ENCODE assay signal across 8 cellular contexts in genomic region chr4:57110635-57111546, GRCh38. TPM values are rescaled to one million over a fixed set of nuclear protein-coding genes. Genes with fewer than 3 reads are reported as not detected.
DNase-seq lines count a peak whose midpoint lies in the region; FAIRE-seq and TF ChIP-seq lines count a peak whose summit lies in the region.

No MANE protein-coding gene starts in this region.

- H3K9me3 ChIP-seq in OCI-LY3 (ENCODE audit: insufficient read depth, low read length), result no peaks in the 10 kb centered on the region
- H3K9me3 ChIP-seq in iPS DF 6.9 (ENCODE audit: control insufficient read depth, insufficient read depth, low read length), result no peaks in the 10 kb centered on the region

- H3K36me3 ChIP-seq in H7 (replicated peaks; ENCODE audit: control insufficient read depth, insufficient read depth, low read length), result no peaks in the 10 kb centered on the region
- no peaks in the 10 kb centered on the region for H3K36me3 ChIP-seq in OCI-LY3 (replicated peaks; ENCODE audit: low read depth, low read length)
- H3K36me3 ChIP-seq in iPS DF 6.9 (ENCODE audit: control insufficient read depth, insufficient read depth, low read length), result peaks cover 3% of the 10 kb centered on the region; the same call in 1 of the 2 replicates

- FAIRE-seq in G401.6 (lab: Jason Lieb, UNC), result peak; percentile 90

- peak overlapping the region; percentile 58 for H3K4me2 ChIP-seq in OCI-LY3 (ENCODE audit: low read length)

- peaks cover 29% of the 10 kb centered on the region for H3K27me3 ChIP-seq in H7 (ENCODE audit: control insufficient read depth, insufficient read depth, low read length)
- H3K27me3 ChIP-seq in OCI-LY3 (ENCODE audit: low read depth, low read length), result no peaks in the 10 kb centered on the region; the same call in 1 of the 2 replicates
- H3K27me3 ChIP-seq in iPS DF 6.9 (ENCODE audit: control insufficient read depth, insufficient read depth, low read length), result peaks cover 17% of the 10 kb centered on the region

- H3K79me2 ChIP-seq in OCI-LY3 (ENCODE audit: low read length), result no peaks in the 10 kb centered on the region

- H3K4me3 ChIP-seq in H7 (ENCODE audit: insufficient read depth, low read depth, low read length), result peak overlapping the region; percentile 61
- H3K4me3 ChIP-seq in OCI-LY3 (ENCODE audit: low read length), result peak overlapping the region; percentile 71
- peak overlapping the region; percentile 91; the same call in 1 of the 2 replicates for H3K4me3 ChIP-seq in iPS DF 6.9 (ENCODE audit: low read length)

- H4K20me1 ChIP-seq in OCI-LY3 (ENCODE audit: insufficient read depth, low read length), result no peaks in the 10 kb centered on the region

- H3K9ac ChIP-seq in OCI-LY3 (ENCODE audit: low read length), result no peak overlapping the region

- no peak overlapping the region for H3K27ac ChIP-seq in OCI-LY3 (ENCODE audit: low read length)
- no peak overlapping the region for H3K27ac ChIP-seq in iPS DF 6.9 (ENCODE audit: low read length)

- WGBS in iPS DF 6.9 (ENCODE audit: insufficient coverage, insufficient read length), result no CpG with 5 or more reads among the region's 25 CpGs

- TF ChIP-seq CTCF in OCI-LY3 (IDR thresholded peaks at IDR 0.05; ENCODE audit: low read depth, low read length), result no peak

- H3K4me1 ChIP-seq in OCI-LY3 (ENCODE audit: low read length), result no peaks in the 10 kb centered on the region; the same call in 1 of the 2 replicates
- peaks cover 7% of the 10 kb centered on the region for H3K4me1 ChIP-seq in iPS DF 6.9 (ENCODE audit: control insufficient read depth, insufficient read depth, low read length)

- H2AFZ ChIP-seq in OCI-LY3 (ENCODE audit: low read depth, low read length), result peak overlapping the region; percentile 94

- DNase-seq in H7 (peak; percentile 61), brain pericyte (ENCODE audit: low read depth, low spot score) (peak; percentile 71), iPS DF 6.9 (ENCODE audit: low read depth, low spot score) (peak; percentile 29), retina (peak; percentile 80), NCI-H2196 treated with DMSO at 0.1 percent for 48 hours (lab: John Stamatoyannopoulos, UW; ENCODE audit: unreplicated experiment) (no peak), LoVo (ENCODE audit: low spot score) (no peak)

RNA-seq across cellular contexts. Expression of gene IGFBP7, which starts 0.7 kb away (rescaled TPM):
- total RNA-seq in H7 (2014; rRNA removed; shearing (Covaris generic)), result 4.4 and 6.7 TPM in 2 replicates

Comparison
In these comparisons a context has a peak if more than half of its experiments do, and no peak if none do; other contexts are left out.
1. DNase-seq: peak in H7 (single experiment), brain pericyte (single experiment), iPS DF 6.9 (single experiment) and retina (single experiment); none in NCI-H2196 treated with DMSO at 0.1 percent for 48 hours (single experiment) and LoVo (single experiment).
2. Peak in every context shown above with its lines, with median percentiles within 50 percentile points of each other: H3K4me3 ChIP-seq.